In the genomic region with DNA sequence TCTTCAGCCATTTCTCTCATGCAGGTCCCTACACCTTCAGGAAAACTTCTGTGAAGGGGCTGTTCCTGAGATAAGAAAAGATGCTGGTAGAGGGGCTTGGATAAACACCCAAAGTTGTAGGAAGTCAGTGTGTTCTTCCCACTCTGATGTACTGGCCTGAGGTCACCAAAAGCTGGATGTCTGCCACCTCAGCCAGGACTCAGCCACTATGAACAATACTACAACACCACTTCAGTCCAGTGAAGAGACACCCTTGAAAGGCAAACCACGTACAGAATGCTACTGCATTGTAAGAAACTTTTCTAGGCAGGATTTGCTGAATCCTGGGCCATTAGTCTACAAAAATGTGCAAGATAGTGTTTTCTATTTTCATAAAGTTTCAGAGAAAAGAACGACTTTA, we compare ENCODE assay signal across 1 cellular context.
TF ChIP-seq lines count a peak whose summit lies in the region.

No MANE protein-coding gene starts in this region.

TF ChIP-seq in SK-N-SH, 30 proteins besides CTCF, POLR2A, EP300 and RAD21 (continued from another document):
- no peak for TF ChIP-seq CHD2 (IDR thresholded peaks at IDR 0.05; ENCODE audit: low read length, partially characterized antibody)
- no peak for TF ChIP-seq POLR2AphosphoS5 (IDR thresholded peaks at IDR 0.05; ENCODE audit: low read depth, low read length)
- TF ChIP-seq, protein P1, sequence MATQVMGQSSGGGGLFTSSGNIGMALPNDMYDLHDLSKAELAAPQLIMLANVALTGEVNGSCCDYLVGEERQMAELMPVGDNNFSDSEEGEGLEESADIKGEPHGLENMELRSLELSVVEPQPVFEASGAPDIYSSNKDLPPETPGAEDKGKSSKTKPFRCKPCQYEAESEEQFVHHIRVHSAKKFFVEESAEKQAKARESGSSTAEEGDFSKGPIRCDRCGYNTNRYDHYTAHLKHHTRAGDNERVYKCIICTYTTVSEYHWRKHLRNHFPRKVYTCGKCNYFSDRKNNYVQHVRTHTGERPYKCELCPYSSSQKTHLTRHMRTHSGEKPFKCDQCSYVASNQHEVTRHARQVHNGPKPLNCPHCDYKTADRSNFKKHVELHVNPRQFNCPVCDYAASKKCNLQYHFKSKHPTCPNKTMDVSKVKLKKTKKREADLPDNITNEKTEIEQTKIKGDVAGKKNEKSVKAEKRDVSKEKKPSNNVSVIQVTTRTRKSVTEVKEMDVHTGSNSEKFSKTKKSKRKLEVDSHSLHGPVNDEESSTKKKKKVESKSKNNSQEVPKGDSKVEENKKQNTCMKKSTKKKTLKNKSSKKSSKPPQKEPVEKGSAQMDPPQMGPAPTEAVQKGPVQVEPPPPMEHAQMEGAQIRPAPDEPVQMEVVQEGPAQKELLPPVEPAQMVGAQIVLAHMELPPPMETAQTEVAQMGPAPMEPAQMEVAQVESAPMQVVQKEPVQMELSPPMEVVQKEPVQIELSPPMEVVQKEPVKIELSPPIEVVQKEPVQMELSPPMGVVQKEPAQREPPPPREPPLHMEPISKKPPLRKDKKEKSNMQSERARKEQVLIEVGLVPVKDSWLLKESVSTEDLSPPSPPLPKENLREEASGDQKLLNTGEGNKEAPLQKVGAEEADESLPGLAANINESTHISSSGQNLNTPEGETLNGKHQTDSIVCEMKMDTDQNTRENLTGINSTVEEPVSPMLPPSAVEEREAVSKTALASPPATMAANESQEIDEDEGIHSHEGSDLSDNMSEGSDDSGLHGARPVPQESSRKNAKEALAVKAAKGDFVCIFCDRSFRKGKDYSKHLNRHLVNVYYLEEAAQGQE (IDR thresholded peaks at IDR 0.05; ENCODE audit: low read depth, low read length), result no peak
- TF ChIP-seq TCF12 (IDR thresholded peaks at IDR 0.05), result no peak
- TF ChIP-seq FOXJ3 (CRISPR knock-in tag; IDR thresholded peaks at IDR 0.05), result no peak
- TF ChIP-seq NRF1 (IDR thresholded peaks at IDR 0.05; ENCODE audit: low read depth, low read length), result no peak
- no peak for TF ChIP-seq RFX5 (IDR thresholded peaks at IDR 0.05; ENCODE audit: low read length)
- TF ChIP-seq, protein P2, sequence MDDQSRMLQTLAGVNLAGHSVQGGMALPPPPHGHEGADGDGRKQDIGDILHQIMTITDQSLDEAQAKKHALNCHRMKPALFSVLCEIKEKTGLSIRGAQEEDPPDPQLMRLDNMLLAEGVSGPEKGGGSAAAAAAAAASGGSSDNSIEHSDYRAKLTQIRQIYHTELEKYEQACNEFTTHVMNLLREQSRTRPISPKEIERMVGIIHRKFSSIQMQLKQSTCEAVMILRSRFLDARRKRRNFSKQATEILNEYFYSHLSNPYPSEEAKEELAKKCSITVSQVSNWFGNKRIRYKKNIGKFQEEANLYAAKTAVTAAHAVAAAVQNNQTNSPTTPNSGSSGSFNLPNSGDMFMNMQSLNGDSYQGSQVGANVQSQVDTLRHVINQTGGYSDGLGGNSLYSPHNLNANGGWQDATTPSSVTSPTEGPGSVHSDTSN (IDR thresholded peaks at IDR 0.05), result no peak
- TF ChIP-seq NFIC (IDR thresholded peaks at IDR 0.05; ENCODE audit: borderline replicate concordance), result no peak
- TF ChIP-seq SIN3A (IDR thresholded peaks at IDR 0.05; ENCODE audit: borderline replicate concordance, low read depth, low read length), result no peak
- no peak for TF ChIP-seq ELF1 (IDR thresholded peaks at IDR 0.05)
- TF ChIP-seq, protein P3, sequence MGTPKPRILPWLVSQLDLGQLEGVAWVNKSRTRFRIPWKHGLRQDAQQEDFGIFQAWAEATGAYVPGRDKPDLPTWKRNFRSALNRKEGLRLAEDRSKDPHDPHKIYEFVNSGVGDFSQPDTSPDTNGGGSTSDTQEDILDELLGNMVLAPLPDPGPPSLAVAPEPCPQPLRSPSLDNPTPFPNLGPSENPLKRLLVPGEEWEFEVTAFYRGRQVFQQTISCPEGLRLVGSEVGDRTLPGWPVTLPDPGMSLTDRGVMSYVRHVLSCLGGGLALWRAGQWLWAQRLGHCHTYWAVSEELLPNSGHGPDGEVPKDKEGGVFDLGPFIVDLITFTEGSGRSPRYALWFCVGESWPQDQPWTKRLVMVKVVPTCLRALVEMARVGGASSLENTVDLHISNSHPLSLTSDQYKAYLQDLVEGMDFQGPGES (IDR thresholded peaks at IDR 0.05; ENCODE audit: low read depth, low read length), result no peak
- no peak for TF ChIP-seq TAF1 (IDR thresholded peaks at IDR 0.05; ENCODE audit: borderline replicate concordance, low read depth, low read length)
- TF ChIP-seq YY1 (IDR thresholded peaks at IDR 0.05; ENCODE audit: low read depth), result no peak
- TF ChIP-seq GATA2 (CRISPR knock-in tag; IDR thresholded peaks at IDR 0.05), result no peak
- TF ChIP-seq, protein P4, sequence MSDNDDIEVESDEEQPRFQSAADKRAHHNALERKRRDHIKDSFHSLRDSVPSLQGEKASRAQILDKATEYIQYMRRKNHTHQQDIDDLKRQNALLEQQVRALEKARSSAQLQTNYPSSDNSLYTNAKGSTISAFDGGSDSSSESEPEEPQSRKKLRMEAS (IDR thresholded peaks at IDR 0.05; ENCODE audit: low read depth), result no peak
- no peak for TF ChIP-seq MEF2A (IDR thresholded peaks at IDR 0.05; ENCODE audit: borderline replicate concordance, low read depth)
- TF ChIP-seq, protein P5, sequence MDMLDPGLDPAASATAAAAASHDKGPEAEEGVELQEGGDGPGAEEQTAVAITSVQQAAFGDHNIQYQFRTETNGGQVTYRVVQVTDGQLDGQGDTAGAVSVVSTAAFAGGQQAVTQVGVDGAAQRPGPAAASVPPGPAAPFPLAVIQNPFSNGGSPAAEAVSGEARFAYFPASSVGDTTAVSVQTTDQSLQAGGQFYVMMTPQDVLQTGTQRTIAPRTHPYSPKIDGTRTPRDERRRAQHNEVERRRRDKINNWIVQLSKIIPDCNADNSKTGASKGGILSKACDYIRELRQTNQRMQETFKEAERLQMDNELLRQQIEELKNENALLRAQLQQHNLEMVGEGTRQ (IDR thresholded peaks at IDR 0.05; ENCODE audit: borderline replicate concordance, low read depth, low read length), result no peak
